Comparison of ENCODE assay signal across 1 cellular context in the genomic region with DNA sequence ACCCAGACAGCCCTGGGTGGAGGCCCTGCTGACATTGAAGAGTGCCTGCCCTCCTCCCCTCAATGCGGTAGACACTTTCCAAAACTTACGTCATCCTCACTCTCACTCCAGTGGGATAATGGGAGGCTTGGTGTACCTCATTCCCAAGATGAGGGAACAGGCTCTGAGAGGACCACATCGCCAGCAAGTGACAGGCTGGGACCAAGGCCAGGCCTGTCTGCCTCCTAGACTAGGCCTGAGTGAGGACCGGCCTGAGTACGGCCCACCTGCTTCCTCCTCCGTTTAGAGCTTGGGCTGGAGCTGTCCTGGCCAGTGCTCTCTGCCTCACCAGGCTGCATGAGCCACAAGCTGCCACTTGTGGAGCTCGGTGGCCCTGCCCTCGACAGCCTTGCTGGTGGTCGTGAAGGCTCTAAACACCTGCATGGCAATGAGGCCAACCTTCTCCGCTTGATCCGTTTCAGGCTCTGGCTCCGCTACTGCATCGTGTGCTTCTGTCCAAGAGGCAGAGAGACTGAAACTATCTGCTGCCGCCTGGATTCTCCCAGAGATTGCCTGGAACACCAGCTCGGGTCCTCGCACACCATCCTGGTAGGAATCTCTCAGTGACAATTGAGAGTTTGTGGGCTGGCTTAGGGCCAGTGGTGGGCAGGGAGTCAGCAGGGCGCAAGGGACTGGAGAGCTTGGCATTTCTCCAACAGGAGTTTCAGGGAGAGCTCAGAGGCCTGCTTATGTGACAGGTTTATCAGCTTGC.
TF ChIP-seq lines count a peak whose summit lies in the region.

No MANE protein-coding gene starts in this region.

TF ChIP-seq in WTC11, 78 proteins besides CTCF, POLR2A, EP300 and RAD21 (continued from another document):
- TF ChIP-seq ZNF396 (CRISPR knock-in tag; IDR thresholded peaks at IDR 0.05; ENCODE audit: borderline replicate concordance) = no peak
- TF ChIP-seq MYBL2 (CRISPR knock-in tag; IDR thresholded peaks at IDR 0.05) = no peak
